ENCODE assay signal across 36 cellular contexts in the genomic region with DNA sequence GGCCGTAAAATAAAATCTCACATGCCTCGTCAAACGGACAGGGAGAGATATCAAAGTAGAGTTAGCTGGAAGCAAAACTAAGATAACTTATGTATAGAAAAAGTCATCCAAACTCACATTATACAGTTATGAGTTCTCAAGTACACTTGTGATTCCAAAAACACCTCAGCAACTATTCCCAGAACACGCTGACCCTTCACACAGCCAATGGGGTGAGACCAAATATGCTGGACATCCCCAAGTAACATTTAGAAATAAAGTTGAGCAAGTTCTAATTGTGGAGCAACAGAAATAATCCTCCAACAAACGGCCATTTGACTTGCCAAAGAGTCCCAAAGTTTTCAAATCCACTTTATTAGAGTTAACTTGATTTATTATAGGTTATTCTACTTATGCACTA. TPM values are rescaled to one million over a fixed set of nuclear protein-coding genes. Genes with fewer than 3 reads are reported as not detected.
"Had no signal": no experiment of that assay in that cellular context is flagged by ENCODE, and none has a peak within 500 bp of the region (broad histone marks: within the 10 kb centered on the region; RNA-seq: fewer than 3 reads in every experiment).

No MANE protein-coding gene starts in this region.

- H3K27ac Mint-ChIP-seq: activated B cell treated with CpG ODN at 0.5 μM for 24 hours; activated CD8-positive, alpha-beta T cell treated with anti-CD3 and anti-CD28 coated beads for 36 hours; activated naive CD4-positive, alpha-beta T cell treated with anti-CD3 and anti-CD28 coated beads, Interleukin-2, amount 10 ng/mL, durations not matched to agents 7 days and 5 days; activated T-cell treated with anti-CD3 and anti-CD28 coated beads, Interleukin-2, amount 50 U/mL, for 24 hours; T-helper 17 cell had no signal

- H3K36me3 ChIP-seq: brain microvascular endothelial cell, colonic mucosa, esophagus squamous epithelium, gastroesophageal sphincter, heart right ventricle, WERI-Rb-1 had no signal

- DNase-seq: activated B cell treated with CpG ODN at 0.5 μM for 24 hours; activated CD4-positive, alpha-beta T cell treated with anti-CD3 and anti-CD28 coated beads for 48 hours; activated CD4-positive, alpha-beta T cell treated with anti-CD3 and anti-CD28 coated beads, Interleukin-2, amount 50 U/mL, for 1 hour; activated CD4-positive, alpha-beta T cell treated with anti-CD3 and anti-CD28 coated beads, Interleukin-2, amount 50 U/mL, for 48 hours; activated CD8-positive, alpha-beta memory T cell treated with anti-CD3 and anti-CD28 coated beads for 24 hours; activated CD8-positive, alpha-beta memory T cell treated with anti-CD3 and anti-CD28 coated beads, Interleukin-2, amount 50 U/mL, for 4 hours; activated CD8-positive, alpha-beta T cell treated with anti-CD3 and anti-CD28 coated beads for 36 hours; activated gamma-delta T cell; activated naive CD4-positive, alpha-beta T cell; activated naive CD4-positive, alpha-beta T cell treated with anti-CD3 and anti-CD28 coated beads, Interleukin-2, amount 10 ng/mL, durations not matched to agents 7 days and 5 days; activated naive CD8-positive, alpha-beta T cell treated with anti-CD3 and anti-CD28 coated beads, Interleukin-2, amount 10 ng/mL, durations not matched to agents 7 days and 5 days; activated T-cell treated with anti-CD3 and anti-CD28 coated beads for 4 hours; activated T-cell treated with anti-CD3 and anti-CD28 coated beads, Interleukin-2, amount 50 U/mL, for 24 hours; activated T-cell treated with anti-CD3 and anti-CD28 coated beads, Interleukin-2, amount 50 U/mL, for 72 hours; amniotic stem cell; anterior cingulate cortex; brain microvascular endothelial cell; colonic mucosa; effector CD8-positive, alpha-beta T cell; esophagus squamous epithelium; foreskin melanocyte; heart right ventricle; T-helper 17 cell; T1000; WERI-Rb-1 had no signal

- H3K27me3 Mint-ChIP-seq: activated B cell treated with CpG ODN at 0.5 μM for 24 hours; activated CD8-positive, alpha-beta T cell treated with anti-CD3 and anti-CD28 coated beads for 36 hours; activated naive CD4-positive, alpha-beta T cell treated with anti-CD3 and anti-CD28 coated beads, Interleukin-2, amount 10 ng/mL, durations not matched to agents 7 days and 5 days; activated naive CD8-positive, alpha-beta T cell treated with anti-CD3 and anti-CD28 coated beads, Interleukin-2, amount 10 ng/mL, durations not matched to agents 7 days and 5 days; activated T-cell treated with anti-CD3 and anti-CD28 coated beads, Interleukin-2, amount 50 U/mL, for 24 hours had no signal

- ATAC-seq: activated CD4-positive, CD25-positive, alpha-beta regulatory T cell treated with anti-CD3 and anti-CD28 coated beads, Interleukin-2, amount 50 U/mL, for 24 hours; activated CD8-positive, alpha-beta T cell treated with anti-CD3 and anti-CD28 coated beads for 36 hours; activated T-cell treated with anti-CD3 and anti-CD28 coated beads, Interleukin-2, amount 50 U/mL, for 72 hours; gastroesophageal sphincter; heart right ventricle; T-helper 17 cell had no signal

- H3K27me3 ChIP-seq: brain microvascular endothelial cell, colonic mucosa, esophagus squamous epithelium, heart right ventricle had no signal

- H3K4me3 ChIP-seq: colonic mucosa, esophagus squamous epithelium, gastroesophageal sphincter, heart right ventricle had no signal

- H3K4me1 ChIP-seq: colonic mucosa, gastroesophageal sphincter had no signal

- H3K9me3 Mint-ChIP-seq: activated B cell treated with CpG ODN at 0.5 μM for 24 hours; activated CD8-positive, alpha-beta T cell treated with anti-CD3 and anti-CD28 coated beads for 36 hours; activated T-cell treated with anti-CD3 and anti-CD28 coated beads, Interleukin-2, amount 50 U/mL, for 24 hours; activated T-cell treated with anti-CD3 and anti-CD28 coated beads, Interleukin-2, amount 50 U/mL, for 72 hours; T-helper 2 cell treated with Interferon-gamma antibody and Interleukin-4, amounts not matched to agents 5 μg/mL and 100 μg/mL, for 36 hours had no signal

- H3K4me3 Mint-ChIP-seq: activated B cell treated with CpG ODN at 0.5 μM for 24 hours; activated CD8-positive, alpha-beta T cell treated with anti-CD3 and anti-CD28 coated beads for 36 hours; activated naive CD4-positive, alpha-beta T cell treated with anti-CD3 and anti-CD28 coated beads, Interleukin-2, amount 10 ng/mL, durations not matched to agents 7 days and 5 days; activated naive CD8-positive, alpha-beta T cell treated with anti-CD3 and anti-CD28 coated beads, Interleukin-2, amount 10 ng/mL, durations not matched to agents 7 days and 5 days; activated T-cell treated with anti-CD3 and anti-CD28 coated beads, Interleukin-2, amount 50 U/mL, for 24 hours; activated T-cell treated with anti-CD3 and anti-CD28 coated beads, Interleukin-2, amount 50 U/mL, for 72 hours; T-helper 17 cell; T-helper 2 cell treated with Interferon-gamma antibody and Interleukin-4, amounts not matched to agents 5 μg/mL and 100 μg/mL, for 36 hours had no signal

- H3K27ac ChIP-seq: brain microvascular endothelial cell, colonic mucosa, epithelial cell of prostate, esophagus squamous epithelium, gastroesophageal sphincter, heart right ventricle, WERI-Rb-1 had no signal

- H3K9me3 ChIP-seq: colonic mucosa, esophagus squamous epithelium, gastroesophageal sphincter, heart right ventricle had no signal

RNA-seq across cellular contexts. Expression of a gene that starts 52.4 kb away (rescaled TPM):
- total RNA-seq: astrocyte, bronchial epithelial cell, dermis microvascular lymphatic vessel endothelial cell, endothelial cell of umbilical vein, fibroblast of lung, fibroblast of villous mesenchyme, glomerular endothelial cell had no signal
- polyA plus RNA-seq: endothelial cell of umbilical vein, fibroblast of lung had no signal
